ENCODE assay signal across 8 cellular contexts in the genomic region with DNA sequence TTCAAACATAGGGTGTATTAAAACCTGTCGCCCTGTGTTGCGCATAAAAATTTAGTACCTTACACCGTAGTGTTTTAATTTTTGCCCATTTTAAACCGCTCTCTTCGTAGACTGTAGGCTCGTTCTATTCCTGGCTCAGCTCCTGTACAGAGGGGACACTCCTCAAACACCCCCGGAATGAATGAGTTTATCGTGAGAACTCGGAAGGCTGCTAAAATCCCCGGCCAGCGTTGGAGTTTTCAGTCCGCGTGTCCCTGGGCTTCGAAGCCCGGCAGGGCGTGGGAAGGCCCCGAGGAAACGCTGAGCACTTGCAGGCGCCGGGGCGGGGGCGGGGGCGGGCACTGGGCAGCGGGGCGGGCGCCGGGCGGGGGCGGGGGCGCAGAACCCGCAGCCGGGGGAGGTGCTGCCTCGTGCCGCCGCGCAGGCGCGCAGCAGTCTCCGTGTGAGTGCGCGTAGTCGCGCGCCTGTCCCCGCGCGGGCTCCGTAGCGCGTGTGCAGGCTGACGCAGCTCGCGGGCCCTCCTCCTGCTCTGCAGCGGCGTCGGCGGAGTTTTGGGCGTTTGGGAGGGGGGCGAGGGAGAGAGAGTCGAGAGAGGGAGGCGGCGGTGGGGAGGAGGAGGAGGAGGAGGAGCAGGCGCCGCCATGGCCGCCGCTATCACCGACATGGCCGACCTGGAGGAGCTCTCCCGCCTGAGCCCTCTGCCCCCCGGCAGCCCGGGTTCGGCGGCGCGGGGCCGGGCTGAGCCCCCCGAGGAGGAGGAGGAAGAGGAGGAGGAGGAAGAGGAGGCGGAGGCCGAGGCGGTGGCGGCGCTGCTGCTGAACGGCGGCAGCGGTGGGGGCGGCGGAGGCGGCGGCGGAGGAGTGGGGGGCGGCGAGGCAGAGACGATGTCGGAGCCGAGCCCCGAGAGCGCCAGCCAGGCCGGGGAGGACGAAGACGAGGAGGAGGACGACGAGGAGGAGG. TPM values are rescaled to one million over a fixed set of nuclear protein-coding genes. Genes with fewer than 3 reads are reported as not detected.
DNase-seq lines count a peak whose midpoint lies in the region; TF ChIP-seq lines count a peak whose summit lies in the region.

A gene with protein sequence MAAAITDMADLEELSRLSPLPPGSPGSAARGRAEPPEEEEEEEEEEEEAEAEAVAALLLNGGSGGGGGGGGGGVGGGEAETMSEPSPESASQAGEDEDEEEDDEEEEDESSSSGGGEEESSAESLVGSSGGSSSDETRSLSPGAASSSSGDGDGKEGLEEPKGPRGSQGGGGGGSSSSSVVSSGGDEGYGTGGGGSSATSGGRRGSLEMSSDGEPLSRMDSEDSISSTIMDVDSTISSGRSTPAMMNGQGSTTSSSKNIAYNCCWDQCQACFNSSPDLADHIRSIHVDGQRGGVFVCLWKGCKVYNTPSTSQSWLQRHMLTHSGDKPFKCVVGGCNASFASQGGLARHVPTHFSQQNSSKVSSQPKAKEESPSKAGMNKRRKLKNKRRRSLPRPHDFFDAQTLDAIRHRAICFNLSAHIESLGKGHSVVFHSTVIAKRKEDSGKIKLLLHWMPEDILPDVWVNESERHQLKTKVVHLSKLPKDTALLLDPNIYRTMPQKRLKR (plus strand): TSS at position 434 of the 960 bp plus-strand sequence. CDS start 208 bp downstream, at position 642.

- peak within 1 kb of the TSS; percentile 70 for H3K27ac ChIP-seq in SJSA1
- H3K27ac ChIP-seq in neuronal stem cell (replicated peaks; ENCODE audit: low read length), result peak within 1 kb of the TSS; percentile 46
- peak within 1 kb of the TSS; percentile 78 for H3K27ac ChIP-seq in subcutaneous abdominal adipose tissue (ENCODE audit: low read depth, low read length)

- H3K36me3 ChIP-seq in ES-I3 (ENCODE audit: insufficient read depth, low read length), result 0 out of 2 replicates have a peak, but pooled peaks cover 3% of the 10 kb centered on the region
- no peaks in the 10 kb centered on the region for H3K36me3 ChIP-seq in H7 (replicated peaks; ENCODE audit: control insufficient read depth, insufficient read depth, low read length)
- H3K36me3 ChIP-seq in Loucy (ENCODE audit: insufficient read depth, low read length), result no peaks in the 10 kb centered on the region
- peaks cover 14% of the 10 kb centered on the region for H3K36me3 ChIP-seq in SJSA1
- peaks cover 0 to 23% of the 10 kb centered on the region in 2 donors for H3K36me3 ChIP-seq in neuronal stem cell (replicated peaks in 1 of 2; ENCODE audit: control insufficient read depth in 2 of 2, insufficient read depth in 2 of 2, low read length in 2 of 2)
- H3K36me3 ChIP-seq in subcutaneous abdominal adipose tissue (ENCODE audit: control insufficient read depth in 5 of 5, insufficient read depth in 5 of 5, low read length in 5 of 5), result peaks cover 0 to 2% (median 0%) of the 10 kb centered on the region in 5 donors

- no peaks in the 10 kb centered on the region for H3K9me2 ChIP-seq in Loucy (replicated peaks; ENCODE audit: low read depth, low read length)

- peaks cover 5% of the 10 kb centered on the region for H3K79me1 ChIP-seq in neuronal stem cell (ENCODE audit: low read depth, low read length)

- H3K9me3 ChIP-seq in ES-I3 (ENCODE audit: control insufficient read depth, insufficient read depth, low read length), result no peaks in the 10 kb centered on the region
- H3K9me3 ChIP-seq in Loucy (ENCODE audit: insufficient read depth, low read depth, low read length), result no peaks in the 10 kb centered on the region
- no peaks in the 10 kb centered on the region; the same call in 1 of the 2 replicates for H3K9me3 ChIP-seq in SJSA1 (replicated peaks)
- H3K9me3 ChIP-seq in neuronal stem cell (replicated peaks in 1 of 2; ENCODE audit: control insufficient read depth in 2 of 2, insufficient read depth in 1 of 2, low read depth in 1 of 2, low read length in 2 of 2), result peaks cover 2 to 16% of the 10 kb centered on the region in 2 donors
- H3K9me3 ChIP-seq in subcutaneous abdominal adipose tissue (ENCODE audit: control insufficient read depth in 5 of 5, low read length in 5 of 5), result no peaks in the 10 kb centered on the region

- H3K27me3 ChIP-seq in H7 (ENCODE audit: control insufficient read depth, insufficient read depth, low read length), result no peaks in the 10 kb centered on the region
- peaks cover 7% of the 10 kb centered on the region for H3K27me3 ChIP-seq in Loucy (ENCODE audit: insufficient read depth, low read length, poor library complexity, severe bottlenecking)
- H3K27me3 ChIP-seq in SJSA1 (replicated peaks), result no peaks in the 10 kb centered on the region
- H3K27me3 ChIP-seq in neuronal stem cell (ENCODE audit: control insufficient read depth in 3 of 3, insufficient read depth in 3 of 3, low read depth in 1 of 3, low read length in 3 of 3), result no peaks in the 10 kb centered on the region
- no peaks in the 10 kb centered on the region for H3K27me3 ChIP-seq in subcutaneous abdominal adipose tissue (ENCODE audit: control insufficient read depth in 5 of 5, insufficient read depth in 4 of 5, low read length in 5 of 5)

- H3K4me3 ChIP-seq in H7 (ENCODE audit: insufficient read depth, low read depth, low read length), result peak within 1 kb of the TSS; percentile 94
- peak within 1 kb of the TSS; percentile 92 for H3K4me3 ChIP-seq in Loucy (ENCODE audit: low read length, poor library complexity, severe bottlenecking)
- H3K4me3 ChIP-seq in SJSA1, result peak within 1 kb of the TSS; percentile 98
- H3K4me3 ChIP-seq in neuronal stem cell (ENCODE audit: low read length in 2 of 2), result peak within 1 kb of the TSS; percentile 99 to 100
- H3K4me3 ChIP-seq in subcutaneous abdominal adipose tissue (ENCODE audit: low read depth in 1 of 5, low read length in 5 of 5), result peak within 1 kb of the TSS; percentile 88 to 99 (median 95)

- H3K9ac ChIP-seq in ES-I3 (ENCODE audit: low read depth, low read length) (peak within 1 kb of the TSS; percentile 93), Loucy (ENCODE audit: low read depth, low read length, poor library complexity, severe bottlenecking) (peak within 1 kb of the TSS; percentile 98), neuronal stem cell (ENCODE audit: low read depth, low read length, poor library complexity) (peak within 1 kb of the TSS; percentile 100), subcutaneous abdominal adipose tissue (ENCODE audit: low read length in 5 of 5) (peak within 1 kb of the TSS in 4 of 5 donors; percentile 77 to 96 (median 90))

- peak within 1 kb of the TSS; percentile 84 for H2BK12ac ChIP-seq in neuronal stem cell (ENCODE audit: low read length)

- WGBS in neuronal stem cell (ENCODE audit: extremely low coverage in 2 of 2, insufficient read length in 2 of 2, insufficient replicate concordance in 1 of 2), 2 donors, result no CpG with 5 or more reads among the region's 102 CpGs

- H3K18ac ChIP-seq in neuronal stem cell (ENCODE audit: low read length), result peak within 1 kb of the TSS; percentile 99

- H2AK5ac ChIP-seq in neuronal stem cell (ENCODE audit: low read depth, low read length), result peak within 1 kb of the TSS; percentile 98

- peaks cover 43% of the 10 kb centered on the region for H4K20me1 ChIP-seq in Loucy (ENCODE audit: insufficient read depth, low read length, poor library complexity, severe bottlenecking)

- H3K4me2 ChIP-seq in Loucy (ENCODE audit: low read depth, low read length, poor library complexity, severe bottlenecking), result peak within 1 kb of the TSS; percentile 75
- peak within 1 kb of the TSS; percentile 54 for H3K4me2 ChIP-seq in neuronal stem cell (ENCODE audit: insufficient read depth, low read length, poor library complexity, severe bottlenecking)

- H2AFZ ChIP-seq in Loucy (ENCODE audit: low read length) (peak within 1 kb of the TSS; percentile 87), neuronal stem cell (ENCODE audit: low read length) (peak within 1 kb of the TSS; percentile 95)

- H3K14ac ChIP-seq in neuronal stem cell (ENCODE audit: low read length), result peak within 1 kb of the TSS; percentile 100

- H3K79me2 ChIP-seq in Loucy (ENCODE audit: insufficient read depth, low read length), result peaks cover 47% of the 10 kb centered on the region

- DNase-seq in H7, result peak; percentile 96
- peak; percentile 86 to 94 for DNase-seq in SJSA1 (ENCODE audit: low read depth in 1 of 2, low spot score in 2 of 2)
- DNase-seq in activated naive CD4-positive, alpha-beta T cell (lab: John Stamatoyannopoulos, UW), result peak; percentile 62 to 91 (median 76)
- peak; percentile 88 for DNase-seq in foreskin melanocyte
- peak; percentile 80 for DNase-seq in neuronal stem cell (ENCODE audit: low spot score)

- no peak for TF ChIP-seq CTCF in Loucy (conservative IDR thresholded peaks at IDR 0.05; ENCODE audit: low read length)

- H3K4me1 ChIP-seq in ES-I3 (ENCODE audit: insufficient read depth, low read length) (peaks cover 18% of the 10 kb centered on the region; the same call in 1 of the 2 replicates), Loucy (ENCODE audit: insufficient read depth, low read length, poor library complexity, severe bottlenecking) (peaks cover 47% of the 10 kb centered on the region), SJSA1 (replicated peaks) (no peaks in the 10 kb centered on the region; the same call in 1 of the 2 replicates), neuronal stem cell (ENCODE audit: control insufficient read depth in 2 of 2, insufficient read depth in 1 of 2, low read depth in 1 of 2, low read length in 2 of 2) (peaks cover 0 to 2% of the 10 kb centered on the region in 2 donors), subcutaneous abdominal adipose tissue (ENCODE audit: control insufficient read depth in 5 of 5, insufficient read depth in 5 of 5, low read length in 5 of 5) (peaks cover 0 to 22% (median 17%) of the 10 kb centered on the region in 5 donors)

- peak within 1 kb of the TSS; percentile 82 for H4K8ac ChIP-seq in neuronal stem cell (ENCODE audit: low read depth, low read length)

- H3K4ac ChIP-seq in neuronal stem cell (ENCODE audit: low read length), result peak within 1 kb of the TSS; percentile 76

- H2BK120ac ChIP-seq in neuronal stem cell (ENCODE audit: low read depth, low read length), result peak within 1 kb of the TSS; percentile 97

- H2BK5ac ChIP-seq in neuronal stem cell (ENCODE audit: low read length), result peak within 1 kb of the TSS; percentile 87

- H3K23ac ChIP-seq in neuronal stem cell (ENCODE audit: low read depth, low read length, poor library complexity), result peak within 1 kb of the TSS; percentile 99

- H4K91ac ChIP-seq in neuronal stem cell (ENCODE audit: low read depth, low read length, poor library complexity), result peak within 1 kb of the TSS; percentile 85

- H3F3A ChIP-seq in Loucy (ENCODE audit: low read depth), result peaks cover 11% of the 10 kb centered on the region; the same call in 1 of the 2 replicates

- peak within 1 kb of the TSS; percentile 54 for H2BK15ac ChIP-seq in neuronal stem cell (ENCODE audit: low read length)

RNA-seq across cellular contexts. Expression of the gene that starts here (rescaled TPM):
- 12.3 and 22.5 TPM in 2 replicates for total RNA-seq in H7 (2014; rRNA removed; shearing (Covaris generic))
- 14.6 and 17.0 TPM in 2 replicates for total RNA-seq in SJSA1 (2014; rRNA removed; shearing (Covaris generic))
- polyA plus RNA-seq in neuronal stem cell (2013, experiment 1 of 2), result 39.0 TPM
- polyA plus RNA-seq in neuronal stem cell (2013, experiment 2 of 2), result 36.3 TPM

Comparison
In these comparisons a context has a peak if more than half of its experiments do, and no peak if none do; other contexts are left out.
1. Peak in every context shown above with its lines: DNase-seq, H3K4me3 ChIP-seq and H3K27ac ChIP-seq.